11 cellular contexts compared by ENCODE assay signal in genomic region chr6:137155830-137156229, GRCh38. TPM values are rescaled to one million over a fixed set of nuclear protein-coding genes. Genes with fewer than 3 reads are reported as not detected.
DNase-seq lines count a peak whose midpoint lies in the region; ATAC-seq, FAIRE-seq and TF ChIP-seq lines count a peak whose summit lies in the region.
"Had no signal": no experiment of that assay in that cellular context is flagged by ENCODE, and none has a peak within 500 bp of the region (broad histone marks: within the 10 kb centered on the region; RNA-seq: fewer than 3 reads in every experiment).

No MANE protein-coding gene starts in this region.

- peaks cover 22% of the 10 kb centered on the region for H3K4me1 Mint-ChIP-seq in stimulated activated naive CD8-positive, alpha-beta T cell treated with anti-CD3 and anti-CD28 coated beads, Interleukin-15, Interleukin-2, amounts not matched to agents 100 ng/mL and 50 ng/mL, for 24 hours (ENCODE audit: low read depth)
- H3K4me1 Mint-ChIP-seq: brain had no signal

- DNase-seq in right lobe of liver (no peak), HepG2 (ENCODE audit: low spot score) (no peak), NOMO-1 (lab: John Stamatoyannopoulos, UW; ENCODE audit: unreplicated experiment in 2 of 2) (peak; percentile 91 to 97), K562 (ENCODE audit: extremely low read depth in 1 of 4, low spot score in 3 of 4) (peak in 1 of 4 experiments; percentile 31), NCI-H526 treated with DMSO at 0.1 percent for 48 hours (lab: John Stamatoyannopoulos, UW) (no peak), NCI-H2081 (lab: John Stamatoyannopoulos, UW) (no peak), RPMI8226 (no peak)
- DNase-seq: IMR-90 had no signal

- H3K4me1 ChIP-seq in right lobe of liver: no peaks in the 10 kb centered on the region
- no peaks in the 10 kb centered on the region for H3K4me1 ChIP-seq in HepG2 (ENCODE audit: insufficient read depth, low read length)
- peaks cover 0 to 15% of the 10 kb centered on the region in 2 experiments; a peak in 3 of 5 replicates for H3K4me1 ChIP-seq in K562 (replicated peaks in 1 of 2; ENCODE audit: control insufficient read depth in 2 of 2, insufficient read depth in 2 of 2, low read length in 2 of 2)

- TF ChIP-seq EP300 in HepG2 (IDR thresholded peaks at IDR 0.05; ENCODE audit: low read depth in 2 of 2, low read length in 2 of 2): no peak
- no peak for TF ChIP-seq EP300 in HepG2 (CRISPR knock-in tag; IDR thresholded peaks at IDR 0.05; ENCODE audit: borderline replicate concordance)
- TF ChIP-seq EP300 in K562 (IDR thresholded peaks at IDR 0.05; ENCODE audit: low read length): no peak; the same call in 1 of the 2 replicates

- no peaks in the 10 kb centered on the region for H3K9me1 ChIP-seq in K562 (ENCODE audit: control insufficient read depth, insufficient read depth, low read length)

- POLR2A ChIA-PET in HepG2 (lab: Yijun Ruan, JAX) (no interaction called here), K562 (lab: Yijun Ruan, JAX) (no interaction called here)

- H4K20me1 ChIP-seq in HepG2 (ENCODE audit: insufficient read depth, low read length): no peaks in the 10 kb centered on the region
- no peaks in the 10 kb centered on the region for H4K20me1 ChIP-seq in K562 (replicated peaks; ENCODE audit: control insufficient read depth, insufficient read depth, low read length)

- intact Hi-C loops in right lobe of liver (cut with DNase I): no loop called here
- intact Hi-C loops in HepG2 (cut with micrococcal nuclease; ENCODE audit: unreplicated experiment): no loop called here
- intact Hi-C loops in K562 (cut with micrococcal nuclease): loop anchor here (2.0 kb wide), 1 partner anchor 159 kb away; no protein-coding TSS in a partner anchor

- in situ Hi-C loops in HepG2 (cut with HindIII; ENCODE audit: extremely low pct_ligation_motif_present, low pct_unique_long_range_greater_than_20kb) (no loop called here), K562 (cut with MboI) (no loop called here)

- peaks cover 24% of the 10 kb centered on the region for H3K27me3 Mint-ChIP-seq in stimulated activated naive CD8-positive, alpha-beta T cell treated with anti-CD3 and anti-CD28 coated beads, Interleukin-15, Interleukin-2, amounts not matched to agents 100 ng/mL and 50 ng/mL, for 24 hours

- H3K9me3 Mint-ChIP-seq in stimulated activated naive CD8-positive, alpha-beta T cell treated with anti-CD3 and anti-CD28 coated beads, Interleukin-15, Interleukin-2, amounts not matched to agents 100 ng/mL and 50 ng/mL, for 24 hours: no peaks in the 10 kb centered on the region

- H3K9ac ChIP-seq in HepG2 (ENCODE audit: insufficient read depth, low read depth, low read length) (no peak overlapping the region), K562 (ENCODE audit: insufficient read depth in 1 of 2, low read depth in 2 of 2, low read length in 2 of 2) (no peak overlapping the region)
- H3K9ac ChIP-seq: parathyroid adenoma had no signal

- ATAC-seq in right lobe of liver (peak; percentile 29 to 48 (median 42)), HepG2 (no peak), K562 (no peak)

- CTCF ChIA-PET in HepG2 (lab: Yijun Ruan, JAX; ENCODE audit: low intra/inter-chr PET ratio, low total read pairs) (no interaction called here), K562 (lab: Yijun Ruan, JAX; ENCODE audit: low intra/inter-chr PET ratio) (no interaction called here)

- BruUV-seq in HepG2 (replicated peaks; lab: Mats Ljungman, UMichigan): no TSS peak
- no TSS peak for BruUV-seq in K562 (replicated peaks; lab: Mats Ljungman, UMichigan)

- H3K36me3 ChIP-seq in right lobe of liver (no peaks in the 10 kb centered on the region), HepG2 (replicated peaks in 1 of 2; ENCODE audit: control insufficient read depth in 1 of 2, insufficient read depth in 2 of 2, low read length in 2 of 2) (no peaks in the 10 kb centered on the region), K562 (ENCODE audit: control insufficient read depth, insufficient read depth, low read length) (no peaks in the 10 kb centered on the region)

- H3K4me2 ChIP-seq in HepG2 (ENCODE audit: low read depth, low read length) (no peak overlapping the region), K562 (ENCODE audit: insufficient read depth, low read length) (no peak overlapping the region)

- no peak for TF ChIP-seq CTCF in right lobe of liver (IDR thresholded peaks at IDR 0.05)
- no peak for TF ChIP-seq CTCF in HepG2 (CRISPR knock-in tag; IDR thresholded peaks at IDR 0.05)
- no peak for TF ChIP-seq CTCF in K562 (IDR thresholded peaks at IDR 0.05 in 2 of 3, conservative IDR thresholded peaks at IDR 0.05 in 1 of 3; ENCODE audit: insufficient read depth in 2 of 3, low read depth in 1 of 3, low read length in 3 of 3)

- no peaks in the 10 kb centered on the region for H3K79me2 ChIP-seq in HepG2 (ENCODE audit: insufficient read depth, low read length)
- no peaks in the 10 kb centered on the region for H3K79me2 ChIP-seq in K562 (ENCODE audit: control insufficient read depth, insufficient read depth, low read length)
- H3K79me2 ChIP-seq: parathyroid adenoma had no signal

- H3K27ac Mint-ChIP-seq in stimulated activated naive CD8-positive, alpha-beta T cell treated with anti-CD3 and anti-CD28 coated beads, Interleukin-15, Interleukin-2, amounts not matched to agents 100 ng/mL and 50 ng/mL, for 24 hours: peak overlapping the region; percentile 57
- H3K27ac Mint-ChIP-seq: brain had no signal

- H3K4me3 ChIP-seq in right lobe of liver (no peak overlapping the region), HepG2 (replicated peaks in 1 of 3; ENCODE audit: insufficient read depth in 1 of 3, low read depth in 2 of 3, low read length in 3 of 3) (no peak overlapping the region), K562 (no peak overlapping the region)

- H3K4me3 Mint-ChIP-seq in stimulated activated naive CD8-positive, alpha-beta T cell treated with anti-CD3 and anti-CD28 coated beads, Interleukin-15, Interleukin-2, amounts not matched to agents 100 ng/mL and 50 ng/mL, for 24 hours: peak overlapping the region; percentile 30
- H3K4me3 Mint-ChIP-seq: brain had no signal

- H3K36me3 Mint-ChIP-seq in stimulated activated naive CD8-positive, alpha-beta T cell treated with anti-CD3 and anti-CD28 coated beads, Interleukin-15, Interleukin-2, amounts not matched to agents 100 ng/mL and 50 ng/mL, for 24 hours (ENCODE audit: low read depth): no peaks in the 10 kb centered on the region
- H3K36me3 Mint-ChIP-seq: brain had no signal

- H3K27me3 ChIP-seq in right lobe of liver (no peaks in the 10 kb centered on the region), HepG2 (ENCODE audit: control insufficient read depth in 1 of 2, insufficient read depth in 2 of 2, low read length in 2 of 2) (peaks cover 0 to 6% of the 10 kb centered on the region in 2 experiments; a peak in 2 of 5 replicates), K562 (ENCODE audit: control insufficient read depth in 2 of 2, insufficient read depth in 2 of 2, low read length in 2 of 2) (no peaks in the 10 kb centered on the region)

- FAIRE-seq in HepG2 (lab: Jason Lieb, UNC) (no peak), K562 (lab: Jason Lieb, UNC) (no peak)

- WGBS in right lobe of liver (ENCODE audit: insufficient coverage, low coverage, low lambda C conversion rate, missing lambda C conversion rate): 51% methylated on average over 2 of the region's 2 CpGs
- WGBS in HepG2 (ENCODE audit: low lambda C conversion rate): 27% methylated on average over 2 of the region's 2 CpGs
- WGBS in K562 (ENCODE audit: insufficient coverage, low coverage, missing lambda C conversion rate): 14% methylated on average over 2 of the region's 2 CpGs

- TF ChIP-seq POLR2A in right lobe of liver (IDR thresholded peaks at IDR 0.05) (no peak), HepG2 (IDR thresholded peaks at IDR 0.05; ENCODE audit: insufficient read depth in 1 of 2, low read depth in 2 of 2, low read length in 2 of 2) (no peak), K562 (conservative IDR thresholded peaks at IDR 0.05) (no peak)

- no peak for TF ChIP-seq RAD21 in HepG2 (CRISPR knock-in tag; IDR thresholded peaks at IDR 0.05)
- TF ChIP-seq RAD21 in K562 (CRISPR knock-in tag; conservative IDR thresholded peaks at IDR 0.05 in 1 of 2, IDR thresholded peaks at IDR 0.05 in 1 of 2): peak; percentile 45 to 52; a peak in 3 of 4 replicates

- H3K9me3 ChIP-seq in right lobe of liver: no peaks in the 10 kb centered on the region
- H3K9me3 ChIP-seq in HepG2 (ENCODE audit: low read length): no peaks in the 10 kb centered on the region
- no peaks in the 10 kb centered on the region for H3K9me3 ChIP-seq in K562 (replicated peaks; ENCODE audit: control insufficient read depth, insufficient read depth, low read depth, low read length)

- H3K27ac ChIP-seq in right lobe of liver (no peak overlapping the region), HepG2 (ENCODE audit: extremely low read length, insufficient read depth, low read length) (no peak overlapping the region), K562 (ENCODE audit: extremely low read depth, low read depth, low read length) (no peak overlapping the region)
- H3K27ac ChIP-seq: parathyroid adenoma had no signal

- H2AFZ ChIP-seq in HepG2 (ENCODE audit: low read length): no peak overlapping the region
- peak overlapping the region; percentile 13; the same call in 1 of the 2 replicates for H2AFZ ChIP-seq in K562 (ENCODE audit: low read depth, low read length)
- H2AFZ ChIP-seq: parathyroid adenoma had no signal

RNA-seq across cellular contexts. Expression of gene IL22RA2, which starts 17.6 kb away (rescaled TPM):
- total RNA-seq in right lobe of liver: not detected
- total RNA-seq in HepG2 (2016; rRNA removed; fragmentation: Illumina TruSeq; extraction: Trizol): not detected in 2 replicates
- not detected in 2 replicates for total RNA-seq in HepG2 (2016; cell fraction: cytosol; rRNA removed; fragmentation: Illumina TruSeq; extraction: Trizol; ENCODE audit: low read depth)
- not detected in 2 replicates for total RNA-seq in HepG2 (2016; cell fraction: insoluble cytoplasmic fraction; rRNA removed; fragmentation: Illumina TruSeq; extraction: Trizol)
- total RNA-seq in HepG2 (2016; cell fraction: membrane; rRNA removed; fragmentation: Illumina TruSeq; extraction: Trizol): not detected in 2 replicates
- not detected in 2 replicates for total RNA-seq in HepG2 (2016; cell fraction: nucleus; rRNA removed; fragmentation: Illumina TruSeq; extraction: Trizol)
- not detected in 2 replicates for polyA plus RNA-seq in HepG2 (2011; rRNA removed)
- not detected in 2 replicates for polyA plus RNA-seq in HepG2 (2011; cell fraction: cytosol; rRNA removed)
- not detected in 2 replicates for polyA plus RNA-seq in HepG2 (2011; cell fraction: nucleus; rRNA removed)
- not detected in 2 replicates for polyA plus RNA-seq in HepG2 (2012)
- not detected in 2 replicates for polyA plus RNA-seq in HepG2 (2016; cell fraction: cytosol; fragmentation: Illumina TruSeq; extraction: Trizol; ENCODE audit: low read depth)
- not detected in 2 replicates for polyA plus RNA-seq in HepG2 (2016; cell fraction: insoluble cytoplasmic fraction; fragmentation: Illumina TruSeq; extraction: Trizol; ENCODE audit: low read depth)
- polyA plus RNA-seq in HepG2 (2016; cell fraction: membrane; fragmentation: Illumina TruSeq; extraction: Trizol; ENCODE audit: low read depth): not detected in 2 replicates
- not detected in 2 replicates for polyA plus RNA-seq in HepG2 (2016; cell fraction: nucleus; fragmentation: Illumina TruSeq; extraction: Trizol; ENCODE audit: insufficient read depth, low read depth)
- not detected in 2 replicates for polyA minus RNA-seq in HepG2 (2011; rRNA and poly(A)+ RNA removed; ENCODE audit: low replicate concordance)
- not detected in 2 replicates for polyA minus RNA-seq in HepG2 (2011; cell fraction: cytosol; rRNA and poly(A)+ RNA removed)
- polyA minus RNA-seq in HepG2 (2011; cell fraction: nucleus; rRNA and poly(A)+ RNA removed): not detected in 2 replicates
- not detected in 2 replicates for total RNA-seq in K562 (2011; cell fraction: chromatin; rRNA removed; ENCODE audit: low replicate concordance)
- total RNA-seq in K562 (2011; cell fraction: nucleolus; rRNA removed): not detected in 2 replicates
- not detected in 2 replicates for total RNA-seq in K562 (2011; cell fraction: nucleoplasm; rRNA removed)
- total RNA-seq in K562 (2014; rRNA removed): not detected in 2 replicates
- not detected in 2 replicates for total RNA-seq in K562 (2014; rRNA removed; fragmentation: Illumina TruSeq; extraction: Trizol)
- not detected in 2 replicates for total RNA-seq in K562 (2015; rRNA removed; fragmentation: Illumina TruSeq; extraction: Trizol)
- total RNA-seq in K562 (2021): not detected in 2 replicates
- not detected in 2 replicates for polyA plus RNA-seq in K562 (2011; rRNA removed)
- polyA plus RNA-seq in K562 (2011; cell fraction: cytosol; rRNA removed): not detected in 2 replicates
- polyA plus RNA-seq in K562 (2011; cell fraction: nucleus; rRNA removed): not detected in 2 replicates
- polyA plus RNA-seq in K562 (2012): not detected in 2 replicates
- not detected in 2 replicates for polyA plus RNA-seq in K562 (2014; fragmentation: Illumina TruSeq; extraction: Trizol)
- not detected for polyA plus RNA-seq in K562 (2014; fragmentation: Nextera tagmentation; extraction: Ambion mirVana)
- 0.03 TPM in 1 of 2 replicates, not detected in the other for polyA plus RNA-seq in K562 (2014; rRNA removed)
- polyA minus RNA-seq in K562 (2011; rRNA and poly(A)+ RNA removed): not detected in 2 replicates
- polyA minus RNA-seq in K562 (2011; cell fraction: cytosol; rRNA and poly(A)+ RNA removed): not detected in 2 replicates
- not detected in 2 replicates for polyA minus RNA-seq in K562 (2011; cell fraction: nucleus; rRNA and poly(A)+ RNA removed)
- total RNA-seq: IMR-90 had no signal
- polyA plus RNA-seq: IMR-90 had no signal

Comparison
In these comparisons a context has a peak if more than half of its experiments do, and no peak if none do; other contexts are left out.
1. ATAC-seq: peak in right lobe of liver (4 of 4); none in HepG2 (single experiment) and K562 (single experiment).
2. DNase-seq: peak in NOMO-1 (2 of 2); none in right lobe of liver (0 of 3), HepG2 (single experiment), NCI-H526 treated with DMSO at 0.1 percent for 48 hours (single experiment), NCI-H2081 (0 of 2) and RPMI8226 (single experiment).